Comparison of ENCODE assay signal across 27 cellular contexts in the genomic region with DNA sequence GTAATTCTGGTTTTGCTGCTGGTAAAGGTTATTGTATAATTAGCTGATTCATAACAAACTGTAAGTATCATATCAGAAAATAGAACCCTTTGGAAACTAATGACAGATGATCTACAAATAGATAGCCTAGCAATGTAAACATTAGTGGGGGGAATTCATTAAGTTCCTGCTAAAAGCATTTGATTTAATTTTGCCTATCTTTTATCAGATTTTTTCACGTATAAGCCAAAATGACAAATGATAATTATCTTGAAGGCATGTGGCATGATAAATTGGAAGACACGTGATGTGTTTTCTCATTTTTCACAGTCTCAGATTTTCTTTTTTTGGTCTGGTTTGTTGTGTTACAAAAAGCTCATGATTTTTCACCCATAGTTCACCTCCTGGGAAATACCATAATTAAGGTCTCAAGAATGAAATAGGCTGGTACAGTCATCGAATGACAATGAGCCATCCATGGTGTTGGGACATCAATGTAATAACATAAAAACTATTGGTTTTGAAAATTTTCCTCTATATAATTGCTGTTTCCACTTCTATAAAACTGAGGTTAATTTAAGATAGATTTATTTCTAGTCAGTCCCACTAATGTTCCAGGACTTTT.
A peak's percentile ranks its signal among the peaks of the same experiment; 100 is the strongest.
DNase-seq lines count a peak whose midpoint lies in the region; ATAC-seq, FAIRE-seq and TF ChIP-seq lines count a peak whose summit lies in the region.
"Had no signal": no experiment of that assay in that cellular context is flagged by ENCODE, and none has a peak within 500 bp of the region (broad histone marks: within the 10 kb centered on the region; RNA-seq: fewer than 3 reads in every experiment).

No MANE protein-coding gene starts in this region.

- H3K4me1 ChIP-seq in endothelial cell of umbilical vein (ENCODE audit: control insufficient read depth, extremely low read depth, insufficient read depth, low read length) = no peaks in the 10 kb centered on the region
- H3K4me1 ChIP-seq in parathyroid adenoma = peaks cover 39% of the 10 kb centered on the region
- H3K4me1 ChIP-seq in upper lobe of left lung = peaks cover 0 to 14% (median 6%) of the 10 kb centered on the region in 4 donors

- no peak for ATAC-seq in upper lobe of left lung (ENCODE audit: low FRiP score in 2 of 2)
- ATAC-seq: esophagus mucosa, T-cell had no signal

- WGBS in upper lobe of left lung, 2 donors = 54 to 56% methylated on average over 3 of the region's 3 CpGs

- H3K4me3 ChIP-seq in endothelial cell of umbilical vein (replicated peaks in 1 of 3; ENCODE audit: insufficient read depth in 1 of 3, low read depth in 1 of 3, low read length in 3 of 3) (no peak overlapping the region), parathyroid adenoma (ENCODE audit: low read depth, low read length) (no peak overlapping the region), upper lobe of left lung (no peak overlapping the region)
- H3K4me3 ChIP-seq: colonic mucosa, gastrocnemius medialis, psoas muscle, skin epidermis, transverse colon had no signal

- H3K9me3 ChIP-seq in endothelial cell of umbilical vein (replicated peaks; ENCODE audit: control insufficient read depth, insufficient read depth, low read length) = no peaks in the 10 kb centered on the region
- no peaks in the 10 kb centered on the region for H3K9me3 ChIP-seq in parathyroid adenoma (ENCODE audit: control insufficient read depth, low read length)
- no peaks in the 10 kb centered on the region for H3K9me3 ChIP-seq in upper lobe of left lung
- H3K9me3 ChIP-seq: colonic mucosa, gastrocnemius medialis, neutrophil, psoas muscle, transverse colon had no signal

- H2AFZ ChIP-seq in endothelial cell of umbilical vein (ENCODE audit: low read depth, low read length) (no peak overlapping the region), parathyroid adenoma (no peak overlapping the region)

- intact Hi-C loops in endothelial cell of umbilical vein (cut with micrococcal nuclease) = no loop called here

- no peak for TF ChIP-seq CTCF in endothelial cell of umbilical vein (IDR thresholded peaks at IDR 0.05; ENCODE audit: extremely low read depth in 1 of 2, insufficient read depth in 1 of 2, low read depth in 1 of 2, low read length in 2 of 2)
- no peak for TF ChIP-seq CTCF in parathyroid adenoma (IDR thresholded peaks at IDR 0.05)
- no peak for TF ChIP-seq CTCF in upper lobe of left lung (IDR thresholded peaks at IDR 0.05)

- no peak for TF ChIP-seq EP300 in upper lobe of left lung (IDR thresholded peaks at IDR 0.05)

- H3K9me1 ChIP-seq in endothelial cell of umbilical vein (replicated peaks; ENCODE audit: control insufficient read depth, extremely low read depth, insufficient read depth, low read length) = no peaks in the 10 kb centered on the region

- H3K27me3 ChIP-seq in endothelial cell of umbilical vein (ENCODE audit: control insufficient read depth in 2 of 2, insufficient read depth in 2 of 2, low read length in 2 of 2) = no peaks in the 10 kb centered on the region
- H3K27me3 ChIP-seq in parathyroid adenoma (ENCODE audit: control insufficient read depth, insufficient read depth, low read length) = no peaks in the 10 kb centered on the region
- no peaks in the 10 kb centered on the region for H3K27me3 ChIP-seq in upper lobe of left lung
- H3K27me3 ChIP-seq: colonic mucosa, gastrocnemius medialis, neutrophil, transverse colon had no signal

- H3K27ac ChIP-seq in endothelial cell of umbilical vein (ENCODE audit: insufficient read depth, low read depth, low read length) = no peak overlapping the region
- peak overlapping the region; percentile 92 for H3K27ac ChIP-seq in parathyroid adenoma
- peak overlapping the region in 1 of 4 donors; percentile 29 for H3K27ac ChIP-seq in upper lobe of left lung
- H3K27ac ChIP-seq: colonic mucosa, HL-60, neutrophil, skin epidermis had no signal

- no TSS peak for BruUV-seq in endothelial cell of umbilical vein (replicated peaks; lab: Mats Ljungman, UMichigan)

- no peaks in the 10 kb centered on the region for H4K20me1 ChIP-seq in endothelial cell of umbilical vein (replicated peaks; ENCODE audit: control insufficient read depth, extremely low read depth, insufficient read depth, low read length)

- H3K9ac ChIP-seq in endothelial cell of umbilical vein (replicated peaks; ENCODE audit: extremely low read depth, insufficient read depth, low read length) (no peak overlapping the region), parathyroid adenoma (no peak overlapping the region)

- H3K79me2 ChIP-seq in endothelial cell of umbilical vein (ENCODE audit: control insufficient read depth, insufficient read depth, low read length) = no peaks in the 10 kb centered on the region
- no peaks in the 10 kb centered on the region for H3K79me2 ChIP-seq in parathyroid adenoma

- H3K4me2 ChIP-seq in endothelial cell of umbilical vein (ENCODE audit: insufficient read depth, low read length) (no peak overlapping the region), parathyroid adenoma (ENCODE audit: low read length) (peak overlapping the region; percentile 31)

- in situ Hi-C loops in Caki2 (cut with HindIII; ENCODE audit: low pct_unique_long_range_greater_than_20kb, low sequenced_read_pairs) = no loop called here

- POLR2A ChIA-PET in endothelial cell of umbilical vein (lab: Charles Lee) = no interaction called here

- peak; percentile 27 for DNase-seq in Caki2 (ENCODE audit: low read depth)
- DNase-seq in NCI-H69 (lab: John Stamatoyannopoulos, UW) = peak; percentile 31
- no peak for DNase-seq in endothelial cell of umbilical vein (ENCODE audit: low read depth, low spot score)
- no peak for DNase-seq in NCI-H128 (lab: John Stamatoyannopoulos, UW; ENCODE audit: unreplicated experiment)
- DNase-seq in upper lobe of left lung = no peak
- no peak for DNase-seq in NCI-H2029 treated with DMSO at 0.1 percent for 48 hours (lab: John Stamatoyannopoulos, UW)
- DNase-seq in NCI-H2227 (lab: John Stamatoyannopoulos, UW; ENCODE audit: unreplicated experiment) = no peak
- DNase-seq: activated CD4-positive, alpha-beta T cell treated with anti-CD3 and anti-CD28 coated beads, Interleukin-2, amount 50 U/mL, for 48 hours; activated naive CD4-positive, alpha-beta T cell treated with anti-CD3 and anti-CD28 coated beads for 36 hours; amniotic stem cell; colonic mucosa; effector memory CD4-positive, alpha-beta T cell; gastrocnemius medialis; Kasumi-1; NCI-H187 treated with DMSO at 0.1 percent for 48 hours; psoas muscle; stimulated activated CD4-positive, alpha-beta T cell treated with anti-CD3 and anti-CD28 coated beads, Interleukin-2, amount 100 ng/mL, for 24 hours; T-cell; transverse colon had no signal

- CTCF ChIA-PET in endothelial cell of umbilical vein (lab: Charles Lee) = interaction anchor here (1.2 kb wide), 1 partner anchor 15 kb away, joined by 3 read pairs; no protein-coding TSS in a partner anchor

- dilution Hi-C loops in endothelial cell of umbilical vein (cut with MboI; ENCODE audit: extremely low pct_ligation_motif_present, low sequenced_read_pairs) = no loop called here

- TF ChIP-seq POLR2A in endothelial cell of umbilical vein (IDR thresholded peaks at IDR 0.05; ENCODE audit: low read depth, low read length) = no peak
- TF ChIP-seq POLR2A in upper lobe of left lung (IDR thresholded peaks at IDR 0.05) = no peak

- FAIRE-seq in endothelial cell of umbilical vein (lab: Jason Lieb, UNC) = peak; percentile 24
- FAIRE-seq: GM12892, H1, RCC 7860 had no signal

- H3K36me3 ChIP-seq in endothelial cell of umbilical vein (ENCODE audit: control insufficient read depth in 2 of 2, extremely low read depth in 1 of 2, insufficient read depth in 2 of 2, low read length in 2 of 2) = no peaks in the 10 kb centered on the region
- H3K36me3 ChIP-seq in parathyroid adenoma (ENCODE audit: control insufficient read depth, insufficient read depth, low read length) = no peaks in the 10 kb centered on the region
- no peaks in the 10 kb centered on the region for H3K36me3 ChIP-seq in upper lobe of left lung
- H3K36me3 ChIP-seq: colonic mucosa, gastrocnemius medialis, neutrophil, transverse colon had no signal

TF ChIP-seq in endothelial cell of umbilical vein, 7 proteins besides CTCF, POLR2A, EP300 and RAD21:
- TF ChIP-seq GATA2 (IDR thresholded peaks at IDR 0.05; ENCODE audit: insufficient read depth, insufficient read length, low read depth, low read length) (no peak), EZH2 (IDR thresholded peaks at IDR 0.05; ENCODE audit: borderline replicate concordance, low read depth, low read length, severe bottlenecking) (no peak)
- TF ChIP-seq, protein P1, sequence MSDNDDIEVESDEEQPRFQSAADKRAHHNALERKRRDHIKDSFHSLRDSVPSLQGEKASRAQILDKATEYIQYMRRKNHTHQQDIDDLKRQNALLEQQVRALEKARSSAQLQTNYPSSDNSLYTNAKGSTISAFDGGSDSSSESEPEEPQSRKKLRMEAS (IDR thresholded peaks at IDR 0.05; ENCODE audit: insufficient read depth, insufficient read length) = no peak

Comparison
In these comparisons a context has a peak if more than half of its experiments do, and no peak if none do; other contexts are left out.
1. DNase-seq: peak in Caki2 (single experiment) and NCI-H69 (single experiment); none in endothelial cell of umbilical vein (single experiment), NCI-H128 (single experiment), upper lobe of left lung (0 of 2), NCI-H2029 treated with DMSO at 0.1 percent for 48 hours (single experiment) and NCI-H2227 (single experiment).